ENCODE assay signal across 20 cellular contexts in genomic region chr1:213604477-213604876, GRCh38.
DNase-seq lines count a peak whose midpoint lies in the region; ATAC-seq lines count a peak whose summit lies in the region.
"Had no signal": no experiment of that assay in that cellular context is flagged by ENCODE, and none has a peak within 500 bp of the region (broad histone marks: within the 10 kb centered on the region; RNA-seq: fewer than 3 reads in every experiment).

No MANE protein-coding gene starts in this region.

- DNase-seq in ELF-1 (ENCODE audit: low read depth, low spot score) (peak; percentile 13), OCI-M1 (lab: John Stamatoyannopoulos, UW) (peak; percentile 62), cerebellar cortex (ENCODE audit: low spot score) (peak; percentile 54), dedifferentiated amniotic fluid mesenchymal stem cell (ENCODE audit: extremely low spot score) (no peak)
- DNase-seq: 8988T; ACHN; AML-193; Calu3; CD4-positive, alpha-beta memory T cell; COR-L47; DMS153; DND-41; GF-D8; GM23248; H7; HCEC 1CT had no signal

- ATAC-seq in GM21717 (IDR thresholded peaks at IDR 0.05; ENCODE audit: unreplicated experiment) (no peak), HG03565 (IDR thresholded peaks at IDR 0.05; ENCODE audit: unreplicated experiment) (no peak), HG02938 (IDR thresholded peaks at IDR 0.05; ENCODE audit: unreplicated experiment) (no peak)
- ATAC-seq: A549 had no signal
